In genomic region chr15:52680041-52680391, GRCh38 we compare ENCODE assay signal across 8 cellular contexts. TPM values are rescaled to one million over a fixed set of nuclear protein-coding genes. Genes with fewer than 3 reads are reported as not detected.
DNase-seq lines count a peak whose midpoint lies in the region; ATAC-seq, FAIRE-seq and TF ChIP-seq lines count a peak whose summit lies in the region.

No MANE protein-coding gene starts in this region.

- peaks cover 14% of the 10 kb centered on the region for H3K36me3 ChIP-seq in right atrium auricular region
- H3K36me3 ChIP-seq in keratinocyte (ENCODE audit: control insufficient read depth in 2 of 2, extremely low read depth in 1 of 2, insufficient read depth in 2 of 2, low read length in 2 of 2): no peaks in the 10 kb centered on the region

- peak overlapping the region; percentile 11 for H3K27ac Mint-ChIP-seq in activated naive CD8-positive, alpha-beta T cell treated with anti-CD3 and anti-CD28 coated beads, Interleukin-2, amount 50 U/mL, for 24 hours
- peak overlapping the region; percentile 94 for H3K27ac Mint-ChIP-seq in type B pancreatic cell

- H3K4me1 ChIP-seq in right atrium auricular region (peaks cover 0 to 35% of the 10 kb centered on the region in 2 donors), keratinocyte (ENCODE audit: control insufficient read depth, extremely low read depth, insufficient read depth, low read length) (peaks cover 14% of the 10 kb centered on the region)

- TF ChIP-seq CTCF in right atrium auricular region (IDR thresholded peaks at IDR 0.05): no peak
- no peak for TF ChIP-seq CTCF in keratinocyte (optimal IDR thresholded peaks at IDR 0.05 in 1 of 3, IDR thresholded peaks at IDR 0.05 in 1 of 3, conservative IDR thresholded peaks at IDR 0.05 in 1 of 3; ENCODE audit: extremely low read depth in 1 of 3, insufficient read depth in 2 of 3, low read length in 3 of 3)
- no peak for TF ChIP-seq CTCF in type B pancreatic cell (conservative IDR thresholded peaks at IDR 0.05)

- peak overlapping the region; percentile 95 for H3K4me3 Mint-ChIP-seq in activated naive CD8-positive, alpha-beta T cell treated with anti-CD3 and anti-CD28 coated beads, Interleukin-2, amount 50 U/mL, for 24 hours
- peak overlapping the region; percentile 100 for H3K4me3 Mint-ChIP-seq in type B pancreatic cell

- H3K27me3 ChIP-seq in right atrium auricular region: no peaks in the 10 kb centered on the region
- H3K27me3 ChIP-seq in keratinocyte (ENCODE audit: control insufficient read depth, extremely low read depth, insufficient read depth, low read length): no peaks in the 10 kb centered on the region

- H3K9me3 Mint-ChIP-seq in activated naive CD8-positive, alpha-beta T cell treated with anti-CD3 and anti-CD28 coated beads, Interleukin-2, amount 50 U/mL, for 24 hours: no peaks in the 10 kb centered on the region
- H3K9me3 Mint-ChIP-seq in type B pancreatic cell: no peaks in the 10 kb centered on the region

- intact Hi-C loops in Right ventricle myocardium inferior (cut with DNase I): no loop called here

- no peaks in the 10 kb centered on the region for H3K9me3 ChIP-seq in right atrium auricular region
- H3K9me3 ChIP-seq in keratinocyte (ENCODE audit: control insufficient read depth, low read depth, low read length): no peaks in the 10 kb centered on the region

- no peaks in the 10 kb centered on the region for H4K20me1 ChIP-seq in keratinocyte (ENCODE audit: control insufficient read depth, extremely low read depth, insufficient read depth, low read length)

- H3K36me3 Mint-ChIP-seq in activated naive CD8-positive, alpha-beta T cell treated with anti-CD3 and anti-CD28 coated beads, Interleukin-2, amount 50 U/mL, for 24 hours (ENCODE audit: low read depth): peaks cover 2% of the 10 kb centered on the region
- peaks cover 10% of the 10 kb centered on the region for H3K36me3 Mint-ChIP-seq in type B pancreatic cell

- no peaks in the 10 kb centered on the region for H3K9me1 ChIP-seq in keratinocyte (ENCODE audit: control insufficient read depth, extremely low read depth, insufficient read depth, low read length)

- H2AFZ ChIP-seq in keratinocyte (ENCODE audit: control insufficient read depth, low read length): no peak overlapping the region

- DNase-seq in right atrium auricular region (ENCODE audit: low spot score) (no peak), Right ventricle myocardium inferior (ENCODE audit: missing footprints) (no peak), keratinocyte (ENCODE audit: low read depth, low spot score) (no peak), type B pancreatic cell (ENCODE audit: extremely low spot score, unreplicated experiment) (no peak), islet precursor cell (no peak)
- DNase-seq in activated naive CD8-positive, alpha-beta T cell treated with anti-CD3 and anti-CD28 coated beads, Interleukin-2, amount 50 U/mL, for 24 hours: no peak
- DNase-seq in stimulated activated CD4-positive, alpha-beta T cell treated with anti-CD3 and anti-CD28 coated beads, Interleukin-15, amount 100 ng/mL, for 24 hours: no peak

- peak overlapping the region; percentile 100 for H3K4me2 ChIP-seq in keratinocyte (ENCODE audit: control insufficient read depth, extremely low read depth, insufficient read depth, low read depth, low read length)

- peak overlapping the region; percentile 91 for H3K9ac ChIP-seq in keratinocyte (ENCODE audit: control insufficient read depth, extremely low read depth, insufficient read depth, low read length)

- H3K27ac ChIP-seq in right atrium auricular region (peak overlapping the region; percentile 98 to 100), keratinocyte (ENCODE audit: control insufficient read depth, insufficient read depth, low read length) (no peak overlapping the region)

- no peaks in the 10 kb centered on the region for H3K27me3 Mint-ChIP-seq in activated naive CD8-positive, alpha-beta T cell treated with anti-CD3 and anti-CD28 coated beads, Interleukin-2, amount 50 U/mL, for 24 hours
- H3K27me3 Mint-ChIP-seq in type B pancreatic cell: peaks cover 13% of the 10 kb centered on the region

- H3K79me2 ChIP-seq in keratinocyte (ENCODE audit: control insufficient read depth, insufficient read depth, low read length): no peaks in the 10 kb centered on the region

- H3K4me1 Mint-ChIP-seq in activated naive CD8-positive, alpha-beta T cell treated with anti-CD3 and anti-CD28 coated beads, Interleukin-2, amount 50 U/mL, for 24 hours: peaks cover 60% of the 10 kb centered on the region
- peaks cover 17% of the 10 kb centered on the region for H3K4me1 Mint-ChIP-seq in type B pancreatic cell (ENCODE audit: unreplicated experiment)

- no peak for ATAC-seq in Right ventricle myocardium inferior
- no peak for ATAC-seq in activated naive CD8-positive, alpha-beta T cell treated with anti-CD3 and anti-CD28 coated beads, Interleukin-2, amount 50 U/mL, for 24 hours
- no peak for ATAC-seq in GM18498 (IDR thresholded peaks at IDR 0.05; ENCODE audit: unreplicated experiment)

- dilution Hi-C loops in keratinocyte (cut with MboI; ENCODE audit: extremely low pct_ligation_motif_present, low sequenced_read_pairs): no loop called here

- H3K4me3 ChIP-seq in right atrium auricular region (peak overlapping the region; percentile 93 to 99), keratinocyte (ENCODE audit: control insufficient read depth in 2 of 3, extremely low read depth in 1 of 3, insufficient read depth in 2 of 3, low read depth in 1 of 3, low read length in 3 of 3) (peak overlapping the region; percentile 39 to 94 (median 79))

- no peak for FAIRE-seq in keratinocyte (lab: Jason Lieb, UNC)

RNA-seq across cellular contexts. Expression of gene ATOSA, which starts 0.8 kb away (rescaled TPM):
- total RNA-seq in right atrium auricular region (10 to 100 TPM; 21.6 to 36.7 TPM), Right ventricle myocardium inferior (21.7 TPM), type B pancreatic cell (ENCODE audit: low replicate concordance) (35.4 and 37.7 TPM in 2 replicates)
- 6.1 to 19.9 TPM (median 18.5 TPM) in 3 replicates for polyA plus RNA-seq in keratinocyte
- polyA plus RNA-seq in keratinocyte (2011; ENCODE audit: low read depth): 64.0 TPM
- 6.5 and 14.8 TPM in 2 replicates for polyA plus RNA-seq in keratinocyte (2011; cell fraction: cytosol; rRNA removed)
- 42.5 and 45.4 TPM in 2 replicates for polyA plus RNA-seq in keratinocyte (2011; cell fraction: nucleus; rRNA removed)
- 5.7 and 17.0 TPM in 2 replicates for polyA plus RNA-seq in keratinocyte (2012; ENCODE audit: low replicate concordance)
- polyA minus RNA-seq in keratinocyte: 1.7 to 16.7 TPM (median 9.9 TPM) in 3 replicates
- polyA minus RNA-seq in keratinocyte (2011; cell fraction: cytosol; rRNA and poly(A)+ RNA removed): 5.4 TPM
- 23.8 and 52.0 TPM in 2 replicates for polyA minus RNA-seq in keratinocyte (2011; cell fraction: nucleus; rRNA and poly(A)+ RNA removed)
